ENCODE assay signal across 1 cellular context in genomic region chr5:81426347-81426746, GRCh38.
TF ChIP-seq lines count a peak whose summit lies in the region.

No MANE protein-coding gene starts in this region.

TF ChIP-seq in IMR-90, 13 proteins besides CTCF, POLR2A, EP300 and RAD21:
- TF ChIP-seq ELK1 (IDR thresholded peaks at IDR 0.05; ENCODE audit: borderline replicate concordance, low read depth, low read length): no peak
- no peak for TF ChIP-seq USF2 (IDR thresholded peaks at IDR 0.05; ENCODE audit: low read depth, low read length)
- no peak for TF ChIP-seq CEBPB (IDR thresholded peaks at IDR 0.05; ENCODE audit: low read depth, low read length)
